Comparison of ENCODE assay signal across 1 cellular context in the genomic region with DNA sequence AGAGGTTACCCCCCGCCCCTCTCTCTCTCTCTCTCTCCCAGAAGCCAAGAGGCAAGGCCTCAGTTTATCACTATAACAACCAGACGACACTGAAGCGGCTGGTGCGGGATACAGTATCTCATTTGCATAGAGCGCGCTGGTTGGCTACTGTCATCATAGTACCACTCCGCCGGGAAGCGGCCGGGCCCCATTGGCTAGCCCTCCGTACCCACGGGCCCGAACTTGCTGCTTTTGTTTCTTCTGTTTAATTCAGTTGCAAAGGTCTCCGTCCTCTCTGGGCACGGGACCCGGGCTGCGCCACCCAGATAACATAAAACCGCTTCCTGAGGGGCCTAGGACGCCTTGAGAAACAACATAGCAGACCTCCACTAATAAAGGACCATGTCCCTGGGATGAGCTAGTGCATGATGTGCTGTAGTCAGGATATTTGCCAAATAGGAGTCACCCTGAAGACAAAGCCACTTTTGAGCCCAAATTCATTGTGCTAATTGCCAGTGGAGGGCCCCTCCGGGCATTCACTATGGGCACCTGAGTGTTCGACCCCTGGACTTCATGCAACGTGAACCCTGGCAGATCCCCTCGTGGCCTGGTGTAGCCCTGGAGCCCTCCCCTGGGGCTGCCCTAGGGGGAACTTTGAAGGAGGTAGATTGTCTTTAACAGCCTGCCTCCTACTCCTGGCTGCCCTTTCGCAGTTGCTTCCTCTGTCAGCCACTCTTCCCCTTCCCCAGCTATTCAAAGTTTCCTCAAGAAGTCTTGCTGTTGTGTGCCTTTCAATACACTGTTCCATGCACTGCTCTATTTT.
TF ChIP-seq lines count a peak whose summit lies in the region.

A gene (minus strand): TSS at position 91 of the 802 bp plus-strand sequence. CDS start 242 bp downstream, outside the sequence.

TF ChIP-seq in A549, 52 proteins besides CTCF, POLR2A, EP300 and RAD21 (continued from another document):
- TF ChIP-seq, protein P1, sequence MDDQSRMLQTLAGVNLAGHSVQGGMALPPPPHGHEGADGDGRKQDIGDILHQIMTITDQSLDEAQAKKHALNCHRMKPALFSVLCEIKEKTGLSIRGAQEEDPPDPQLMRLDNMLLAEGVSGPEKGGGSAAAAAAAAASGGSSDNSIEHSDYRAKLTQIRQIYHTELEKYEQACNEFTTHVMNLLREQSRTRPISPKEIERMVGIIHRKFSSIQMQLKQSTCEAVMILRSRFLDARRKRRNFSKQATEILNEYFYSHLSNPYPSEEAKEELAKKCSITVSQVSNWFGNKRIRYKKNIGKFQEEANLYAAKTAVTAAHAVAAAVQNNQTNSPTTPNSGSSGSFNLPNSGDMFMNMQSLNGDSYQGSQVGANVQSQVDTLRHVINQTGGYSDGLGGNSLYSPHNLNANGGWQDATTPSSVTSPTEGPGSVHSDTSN (IDR thresholded peaks at IDR 0.05) = no peak
- no peak for TF ChIP-seq SMC3 (IDR thresholded peaks at IDR 0.05)
- TF ChIP-seq JUNB (IDR thresholded peaks at IDR 0.05) = no peak
- TF ChIP-seq, protein P2, sequence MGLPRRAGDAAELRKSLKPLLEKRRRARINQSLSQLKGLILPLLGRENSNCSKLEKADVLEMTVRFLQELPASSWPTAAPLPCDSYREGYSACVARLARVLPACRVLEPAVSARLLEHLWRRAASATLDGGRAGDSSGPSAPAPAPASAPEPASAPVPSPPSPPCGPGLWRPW (IDR thresholded peaks at IDR 0.05) = no peak
TF ChIP-seq in A549: peak in this region for 0.
